In the genomic region with DNA sequence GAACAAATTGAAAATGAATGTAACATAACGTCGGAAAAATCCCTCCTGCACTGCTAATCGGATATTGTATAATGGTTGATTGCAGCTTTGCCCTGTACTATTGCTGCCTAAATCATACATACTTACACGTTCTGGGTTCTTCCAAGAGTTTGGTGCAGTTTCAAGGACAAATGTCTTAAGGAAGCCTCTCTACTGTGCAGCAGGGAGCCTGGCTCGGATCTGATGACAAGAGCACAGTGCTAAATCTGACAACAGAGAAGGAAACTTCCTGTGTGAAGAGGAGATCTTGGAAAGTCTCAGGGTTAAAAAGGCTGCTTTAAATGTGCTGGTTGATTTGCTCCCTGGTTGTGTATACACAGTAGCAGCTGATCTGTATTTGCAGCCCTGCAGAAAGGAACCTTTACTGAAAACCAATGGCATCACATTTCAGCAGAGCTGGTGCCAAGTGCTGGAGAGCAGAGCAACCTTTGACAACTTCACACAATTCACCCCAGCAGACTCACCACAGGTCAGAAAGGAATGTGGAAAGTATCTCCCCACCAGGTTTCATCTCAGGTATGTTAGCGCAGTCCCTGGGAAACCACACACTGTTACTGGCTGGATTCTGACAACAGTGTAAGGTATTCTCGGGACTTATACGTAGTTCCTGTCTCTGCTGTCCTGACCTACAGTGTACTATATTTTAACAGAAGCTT, we compare ENCODE assay signal across 14 cellular contexts.
DNase-seq lines count a peak whose midpoint lies in the region; ATAC-seq and TF ChIP-seq lines count a peak whose summit lies in the region.
"Had no signal": no experiment of that assay in that cellular context is flagged by ENCODE, and none has a peak within 500 bp of the region (broad histone marks: within the 10 kb centered on the region; RNA-seq: fewer than 3 reads in every experiment).

No MANE protein-coding gene starts in this region.

- TF ChIP-seq CTCF in gastrocnemius medialis (IDR thresholded peaks at IDR 0.05 in 4 of 5, conservative IDR thresholded peaks at IDR 0.05 in 1 of 5) = no peak
- TF ChIP-seq CTCF in progenitor cell of endocrine pancreas (IDR thresholded peaks at IDR 0.05; ENCODE audit: unreplicated experiment) = no peak

- no peak for TF ChIP-seq POLR2A in gastrocnemius medialis (IDR thresholded peaks at IDR 0.05)

- peaks cover 9 to 21% of the 10 kb centered on the region in 2 donors for H3K4me1 ChIP-seq in gastrocnemius medialis

- peak overlapping the region in 3 of 4 donors; percentile 44 to 51 (median 46) for H3K27ac ChIP-seq in gastrocnemius medialis

- no peaks in the 10 kb centered on the region for H3K36me3 ChIP-seq in gastrocnemius medialis
- no peaks in the 10 kb centered on the region for H3K36me3 ChIP-seq in MG63

- peaks cover 22% of the 10 kb centered on the region for H3K4me1 Mint-ChIP-seq in progenitor cell of endocrine pancreas (ENCODE audit: low read depth)
- H3K4me1 Mint-ChIP-seq: T-helper 17 cell had no signal

- no peaks in the 10 kb centered on the region for H3K27me3 ChIP-seq in gastrocnemius medialis
- H3K27me3 ChIP-seq in MG63 = no peaks in the 10 kb centered on the region

- peaks cover 2% of the 10 kb centered on the region for H3K27me3 Mint-ChIP-seq in progenitor cell of endocrine pancreas
- H3K27me3 Mint-ChIP-seq: dendritic cell treated with granulocyte-macrophage colony-stimulating factor and Interleukin-4, amounts not matched to agents 40 ng/mL and 50 ng/mL, for 4 days; T-helper 17 cell had no signal

- in situ Hi-C loops in gastrocnemius medialis (cut with MboI; ENCODE audit: low sequenced_read_pairs in 4 of 4) = no loop called here

- no peak overlapping the region for H3K27ac Mint-ChIP-seq in progenitor cell of endocrine pancreas
- H3K27ac Mint-ChIP-seq: dendritic cell treated with granulocyte-macrophage colony-stimulating factor and Interleukin-4, amounts not matched to agents 40 ng/mL and 50 ng/mL, for 4 days; T-helper 17 cell had no signal

- peak; percentile 49 to 62 for ATAC-seq in gastrocnemius medialis
- ATAC-seq in HG03521 (IDR thresholded peaks at IDR 0.05; ENCODE audit: unreplicated experiment) = no peak
- ATAC-seq: T-helper 17 cell had no signal

- peak; percentile 47 for DNase-seq in NCI-H146 (lab: John Stamatoyannopoulos, UW)
- DNase-seq in astrocyte of the hippocampus (ENCODE audit: low read depth, low spot score) = peak; percentile 74
- peak; percentile 26 for DNase-seq in hippocampal formation (lab: John Stamatoyannopoulos, UW)
- DNase-seq in gastrocnemius medialis = no peak
- DNase-seq in progenitor cell of endocrine pancreas (ENCODE audit: low spot score, unreplicated experiment) = no peak
- no peak for DNase-seq in MG63
- no peak for DNase-seq in COR-L47 (lab: John Stamatoyannopoulos, UW)
- DNase-seq: activated T-cell treated with anti-CD3 and anti-CD28 coated beads, Interleukin-2, amount 50 U/mL, for 48 hours; DMS79 treated with DMSO at 0.1 percent for 48 hours; stimulated activated naive CD4-positive, alpha-beta T cell treated with Interleukin-2 at 50 U/mL for 16 hours; T-helper 17 cell had no signal

- H3K9me3 Mint-ChIP-seq in progenitor cell of endocrine pancreas (ENCODE audit: low read depth) = no peaks in the 10 kb centered on the region
- H3K9me3 Mint-ChIP-seq: dendritic cell treated with granulocyte-macrophage colony-stimulating factor and Interleukin-4, amounts not matched to agents 40 ng/mL and 50 ng/mL, for 4 days had no signal

- no peaks in the 10 kb centered on the region for H3K36me3 Mint-ChIP-seq in progenitor cell of endocrine pancreas (ENCODE audit: insufficient read depth)

- no peak overlapping the region for H3K4me3 Mint-ChIP-seq in progenitor cell of endocrine pancreas (ENCODE audit: low read depth)
- H3K4me3 Mint-ChIP-seq: dendritic cell treated with granulocyte-macrophage colony-stimulating factor and Interleukin-4, amounts not matched to agents 40 ng/mL and 50 ng/mL, for 4 days; T-helper 17 cell had no signal

- intact Hi-C loops in gastrocnemius medialis (cut with DNase I; ENCODE audit: low total_unique reads) = no loop called here

- H3K9me3 ChIP-seq in gastrocnemius medialis = no peaks in the 10 kb centered on the region
- H3K9me3 ChIP-seq in MG63 = no peaks in the 10 kb centered on the region

- peak overlapping the region; percentile 13 to 34 (median 23) for H3K4me3 ChIP-seq in gastrocnemius medialis
- no peak overlapping the region for H3K4me3 ChIP-seq in MG63
- H3K4me3 ChIP-seq: smooth muscle cell had no signal

Comparison
In these comparisons a context has a peak if more than half of its experiments do, and no peak if none do; other contexts are left out.
1. DNase-seq: peak in NCI-H146 (single experiment), astrocyte of the hippocampus (single experiment) and hippocampal formation (2 of 2); none in gastrocnemius medialis (0 of 2), progenitor cell of endocrine pancreas (single experiment), MG63 (single experiment) and COR-L47 (single experiment).